Comparison of ENCODE assay signal across 8 cellular contexts in genomic region chr17:58756246-58757161, GRCh38. TPM values are rescaled to one million over a fixed set of nuclear protein-coding genes. Genes with fewer than 3 reads are reported as not detected.
DNase-seq lines count a peak whose midpoint lies in the region; ATAC-seq, FAIRE-seq and TF ChIP-seq lines count a peak whose summit lies in the region.

No MANE protein-coding gene starts in this region.

- peak overlapping the region; percentile 99 for H3K4me3 Mint-ChIP-seq in T-helper 17 cell

- peak overlapping the region; percentile 73 to 93 (median 86) for H3K4me3 ChIP-seq in BLaER1 treated with 17β-estradiol and CSF1 and Interleukin-3, amounts not matched to agents 10 nM and 100 nM
- peak overlapping the region; percentile 65 to 94 (median 78) for H3K4me3 ChIP-seq in H1 (ENCODE audit: extremely low read depth in 1 of 4, insufficient read depth in 2 of 4, low read depth in 3 of 4, low read length in 4 of 4)
- peak overlapping the region in 3 of 4 donors; percentile 40 to 68 (median 59) for H3K4me3 ChIP-seq in upper lobe of left lung

- no peak overlapping the region for H3K23ac ChIP-seq in H1 (ENCODE audit: insufficient read length)

- WGBS in H1 (ENCODE audit: extremely low coverage in 1 of 2, insufficient coverage in 1 of 2, insufficient read length in 1 of 2, insufficient replicate concordance in 2 of 2, low coverage in 1 of 2, low lambda C conversion rate in 2 of 2, missing lambda C conversion rate in 1 of 2), 2 experiments: 1% methylated on average over 48 of the region's 72 CpGs; no CpG with 5 or more reads in 1 of the 2 experiments
- WGBS in upper lobe of left lung, 2 donors: 2 to 4% methylated on average over 25 to 30 of the region's 72 CpGs

- H3K4me1 Mint-ChIP-seq in T-helper 17 cell: peaks cover 8% of the 10 kb centered on the region

- no peak overlapping the region for H2BK20ac ChIP-seq in H1 (ENCODE audit: low read length)

- H3K36me3 Mint-ChIP-seq in T-helper 17 cell (ENCODE audit: low read depth): peaks cover 10% of the 10 kb centered on the region

- POLR2A ChIA-PET in HEK293T (lab: Yijun Ruan, JAX) (interaction anchor here (0.8 to 2.2 kb wide), 7 partner anchors 10 to 238 kb away, joined by 3 to 9 read pairs (median 5); partner anchors contain the start of gene RAD51C), H1 (lab: Charles Lee; ENCODE audit: partially characterized antibody) (interaction anchor here (0.9 to 2.3 kb wide), 6 partner anchors 10 to 242 kb away, joined by 3 to 14 read pairs (median 4); partner anchors contain the start of gene MTMR4)

- CTCF ChIA-PET in HEK293T (lab: Yijun Ruan, JAX): no interaction called here
- CTCF ChIA-PET in H1 (lab: Charles Lee; ENCODE audit: partially characterized antibody): interaction anchor here (0.6 to 1.0 kb wide), 3 partner anchors 19 to 237 kb away, joined by 3 to 4 read pairs (median 4); no protein-coding TSS in a partner anchor

- no peak overlapping the region; the same call in 1 of the 2 replicates for H2BK5ac ChIP-seq in H1 (ENCODE audit: low read depth, low read length)

- no peaks in the 10 kb centered on the region for H3K36me3 ChIP-seq in BLaER1 treated with 17β-estradiol and CSF1 and Interleukin-3, amounts not matched to agents 10 nM and 100 nM
- H3K36me3 ChIP-seq in H1 (ENCODE audit: control insufficient read depth in 2 of 4, insufficient read depth in 4 of 4, low read length in 3 of 4) (no peaks in the 10 kb centered on the region), upper lobe of left lung (no peaks in the 10 kb centered on the region)

- H4K5ac ChIP-seq in H1 (ENCODE audit: insufficient read length, low read depth, low read length): peak overlapping the region; percentile 40

- H3K79me2 ChIP-seq in H1 (ENCODE audit: control insufficient read depth in 1 of 2, insufficient read depth in 2 of 2, low read length in 2 of 2): 0 out of 4 replicates have a peak, but pooled peaks cover 0 to 11% of the 10 kb centered on the region in 2 experiments

- ATAC-seq in T-helper 17 cell: peak; percentile 32
- ATAC-seq in upper lobe of left lung (ENCODE audit: low FRiP score in 2 of 2): peak in 1 of 2 donors; percentile 58
- ATAC-seq in GM18858 (IDR thresholded peaks at IDR 0.05; ENCODE audit: unreplicated experiment): no peak

- no peak overlapping the region for H3K4ac ChIP-seq in H1 (replicated peaks; ENCODE audit: insufficient read length, low read depth, low read length)

- peak overlapping the region; percentile 94 to 100 (median 98) for H3K4me2 ChIP-seq in BLaER1 treated with 17β-estradiol and CSF1 and Interleukin-3, amounts not matched to agents 10 nM and 100 nM
- peak overlapping the region; percentile 88 to 91 for H3K4me2 ChIP-seq in H1 (ENCODE audit: insufficient read depth in 1 of 2, low read depth in 2 of 2, low read length in 2 of 2)

- H3K23me2 ChIP-seq in H1 (ENCODE audit: low read depth, low read length): peaks cover 2% of the 10 kb centered on the region; the same call in 1 of the 2 replicates

- peak overlapping the region; percentile 73 for H3K56ac ChIP-seq in H1 (replicated peaks; ENCODE audit: insufficient read length, low read depth, low read length)

- peak overlapping the region; percentile 69 for H3K27ac Mint-ChIP-seq in T-helper 17 cell

- H3K79me1 ChIP-seq in H1 (ENCODE audit: low read depth, low read length): no peaks in the 10 kb centered on the region

- FAIRE-seq in H1 (lab: Jason Lieb, UNC): no peak

- no peak overlapping the region; the same call in 1 of the 2 replicates for H2BK12ac ChIP-seq in H1 (ENCODE audit: low read depth, low read length)

- no peak overlapping the region for H2BK15ac ChIP-seq in H1 (ENCODE audit: low read length)

- H4K20me1 ChIP-seq in BLaER1 treated with 17β-estradiol and CSF1 and Interleukin-3, amounts not matched to agents 10 nM and 100 nM: peaks cover 0 to 10% (median 0%) of the 10 kb centered on the region in 11 experiments; a peak in 2 of 22 replicates
- no peaks in the 10 kb centered on the region for H4K20me1 ChIP-seq in H1 (replicated peaks in 1 of 2; ENCODE audit: control insufficient read depth in 1 of 2, insufficient read depth in 2 of 2, low read length in 2 of 2)

- TF ChIP-seq CTCF in H1 (IDR thresholded peaks at IDR 0.05; ENCODE audit: control extremely low read depth in 1 of 3, insufficient read depth in 1 of 3, low read depth in 1 of 3, low read length in 3 of 3): no peak
- TF ChIP-seq CTCF in upper lobe of left lung (IDR thresholded peaks at IDR 0.05): no peak

- H2AFZ ChIP-seq in H1 (ENCODE audit: low read length): peak overlapping the region; percentile 83

- peaks cover 8 to 16% (median 13%) of the 10 kb centered on the region in 10 experiments; a peak in 19 of 20 replicates for H3K4me1 ChIP-seq in BLaER1 treated with 17β-estradiol and CSF1 and Interleukin-3, amounts not matched to agents 10 nM and 100 nM
- H3K4me1 ChIP-seq in H1 (replicated peaks in 1 of 4; ENCODE audit: control insufficient read depth in 3 of 4, insufficient read depth in 4 of 4, low read length in 3 of 4) (no peaks in the 10 kb centered on the region; a peak in 1 of 7 replicates), upper lobe of left lung (peaks cover 14 to 20% (median 18%) of the 10 kb centered on the region in 4 donors)

- no peak overlapping the region for H2BK120ac ChIP-seq in H1 (replicated peaks; ENCODE audit: low read depth, low read length)

- TF ChIP-seq EP300 in H1 (IDR thresholded peaks at IDR 0.05; ENCODE audit: borderline replicate concordance in 1 of 2, low read depth in 2 of 2, low read length in 2 of 2) (no peak), upper lobe of left lung (IDR thresholded peaks at IDR 0.05) (no peak)

- TF ChIP-seq POLR2A in H1 (IDR thresholded peaks at IDR 0.05; ENCODE audit: control extremely low read depth in 1 of 2, low read depth in 2 of 2, low read length in 2 of 2): no peak
- TF ChIP-seq POLR2A in upper lobe of left lung (IDR thresholded peaks at IDR 0.05): no peak

- peak overlapping the region in 7 of 11 experiments; percentile 13 to 61 (median 28); a peak in 9 of 22 replicates for H3K27ac ChIP-seq in BLaER1 treated with 17β-estradiol and CSF1 and Interleukin-3, amounts not matched to agents 10 nM and 100 nM
- H3K27ac ChIP-seq in H1 (ENCODE audit: low read depth, low read length) (no peak overlapping the region), upper lobe of left lung (no peak overlapping the region)

- H3K9me3 ChIP-seq in BLaER1 treated with 17β-estradiol and CSF1 and Interleukin-3, amounts not matched to agents 10 nM and 100 nM (replicated peaks in 1 of 11): no peaks in the 10 kb centered on the region
- H3K9me3 ChIP-seq in T-helper 17 cell (ENCODE audit: control insufficient read depth, low read length, poor library complexity, severe bottlenecking) (no peaks in the 10 kb centered on the region), H1 (ENCODE audit: insufficient read depth in 2 of 2, low read depth in 1 of 2, low read length in 1 of 2) (no peaks in the 10 kb centered on the region), upper lobe of left lung (no peaks in the 10 kb centered on the region)

- no peak overlapping the region; the same call in 1 of the 2 replicates for H4K8ac ChIP-seq in H1 (ENCODE audit: extremely low read depth, insufficient read depth, low read length)

- H4K91ac ChIP-seq in H1 (replicated peaks; ENCODE audit: insufficient read length, low read length): peak overlapping the region; percentile 70

- peak overlapping the region; percentile 65 to 80 (median 73) for H3K9ac ChIP-seq in BLaER1 treated with 17β-estradiol and CSF1 and Interleukin-3, amounts not matched to agents 10 nM and 100 nM
- peak overlapping the region; percentile 30 to 82 (median 43); a peak in 6 of 7 replicates for H3K9ac ChIP-seq in H1 (replicated peaks in 1 of 4; ENCODE audit: extremely low read depth in 1 of 4, low read depth in 3 of 4, low read length in 3 of 4)

- H3K27me3 Mint-ChIP-seq in T-helper 17 cell: peaks cover 57% of the 10 kb centered on the region

- H3K18ac ChIP-seq in H1 (ENCODE audit: extremely low read depth, low read length): no peak overlapping the region; the same call in 1 of the 2 replicates

- H3K27me3 ChIP-seq in BLaER1 treated with 17β-estradiol and CSF1 and Interleukin-3, amounts not matched to agents 10 nM and 100 nM: peaks cover 10 to 30% (median 24%) of the 10 kb centered on the region in 11 experiments; a peak in 19 of 22 replicates
- H3K27me3 ChIP-seq in H1 (replicated peaks in 1 of 4; ENCODE audit: control insufficient read depth in 3 of 4, extremely low read depth in 1 of 4, insufficient read depth in 3 of 4, low read length in 3 of 4) (peaks cover 0 to 7% (median 0%) of the 10 kb centered on the region in 4 experiments; a peak in 3 of 7 replicates), upper lobe of left lung (peaks cover 0 to 26% (median 15%) of the 10 kb centered on the region in 4 donors)

- no peak overlapping the region for H3K14ac ChIP-seq in H1 (ENCODE audit: insufficient read length)

- no peak overlapping the region for H2AK5ac ChIP-seq in H1 (ENCODE audit: low read depth, low read length)

- no peak for TF ChIP-seq RAD21 in H1 (IDR thresholded peaks at IDR 0.05 in 1 of 2, conservative IDR thresholded peaks at IDR 0.05 in 1 of 2; ENCODE audit: low read depth in 2 of 2, low read length in 2 of 2)

- DNase-seq in HEK293T (ENCODE audit: extremely low spot score) (peak; percentile 51), T-helper 17 cell (peak in 1 of 3 donors; percentile 12), H1 (ENCODE audit: low read depth in 1 of 2, low spot score in 2 of 2) (peak in 1 of 2 experiments; percentile 64), midbrain (lab: John Stamatoyannopoulos, UW) (peak; percentile 4), upper lobe of left lung (peak in 1 of 2 donors; percentile 83), dedifferentiated amniotic fluid mesenchymal stem cell (ENCODE audit: extremely low spot score) (no peak)

TF ChIP-seq in HEK293T, 16 proteins besides CTCF, POLR2A, EP300 and RAD21:
- TF ChIP-seq ARNT (IDR thresholded peaks at IDR 0.05): no peak
- peak; percentile 24; the same call in 1 of the 2 replicates for TF ChIP-seq L3MBTL2 (conservative IDR thresholded peaks at IDR 0.05)

TF ChIP-seq in H1, 55 proteins besides CTCF, POLR2A, EP300 and RAD21 (continues in another document):
- TF ChIP-seq BCL11A (IDR thresholded peaks at IDR 0.05; ENCODE audit: low read depth in 2 of 2, low read length in 2 of 2) (no peak), RXRA (IDR thresholded peaks at IDR 0.05; ENCODE audit: insufficient read depth, low read depth, low read length) (no peak), CBX5 (IDR thresholded peaks at IDR 0.05; ENCODE audit: low read depth, low read length) (no peak), SUZ12 (IDR thresholded peaks at IDR 0.05; ENCODE audit: low read length) (peak; percentile 29; the same call in 1 of the 2 replicates)

RNA-seq across cellular contexts. Expression of gene PPM1E, which starts 0.8 kb away (rescaled TPM):
- total RNA-seq in T-helper 17 cell: not detected
- total RNA-seq in H1 (2021; fragmentation: NEBNext Ultra II Directional; extraction: Animal tissue kit (Norgen Biotek cat#: 25700)): 9.4 and 10.4 TPM in 2 replicates
- 3.3 and 5.0 TPM in 2 replicates for polyA plus RNA-seq in H1 (2011; rRNA removed)
- 6.1 TPM for polyA plus RNA-seq in H1 (2011; cell fraction: cytosol; rRNA removed)
- polyA plus RNA-seq in H1 (2011; cell fraction: nucleus; rRNA removed): 3.0 TPM
- polyA plus RNA-seq in H1 (2012, experiment 1 of 2): 4.4 to 8.1 TPM (median 6.0 TPM) in 4 replicates
- polyA plus RNA-seq in H1 (2012, experiment 2 of 2): 0.52 TPM
- 3.8 TPM for polyA plus RNA-seq in H1 (2013, experiment 1 of 2)
- 3.7 TPM for polyA plus RNA-seq in H1 (2013, experiment 2 of 2)
- 16.0 and 18.5 TPM in 2 replicates for polyA minus RNA-seq in H1 (2011; rRNA and poly(A)+ RNA removed)
- 11.3 TPM for polyA minus RNA-seq in H1 (2011; cell fraction: cytosol; rRNA and poly(A)+ RNA removed)
- 7.4 TPM for polyA minus RNA-seq in H1 (2011; cell fraction: nucleus; rRNA and poly(A)+ RNA removed)
- under 1 TPM; under 0.01 to 0.76 (median 0.18) TPM for total RNA-seq in upper lobe of left lung

Comparison
In these comparisons a context has a peak if more than half of its experiments do, and no peak if none do; other contexts are left out.
1. H3K27ac ChIP-seq: peak in BLaER1 treated with 17β-estradiol and CSF1 and Interleukin-3, amounts not matched to agents 10 nM and 100 nM (7 of 11); none in H1 (single experiment) and upper lobe of left lung (0 of 4).
2. Peak in every context shown above with its lines, with median percentiles within 50 percentile points of each other: H3K4me3 ChIP-seq.